In the genomic region with DNA sequence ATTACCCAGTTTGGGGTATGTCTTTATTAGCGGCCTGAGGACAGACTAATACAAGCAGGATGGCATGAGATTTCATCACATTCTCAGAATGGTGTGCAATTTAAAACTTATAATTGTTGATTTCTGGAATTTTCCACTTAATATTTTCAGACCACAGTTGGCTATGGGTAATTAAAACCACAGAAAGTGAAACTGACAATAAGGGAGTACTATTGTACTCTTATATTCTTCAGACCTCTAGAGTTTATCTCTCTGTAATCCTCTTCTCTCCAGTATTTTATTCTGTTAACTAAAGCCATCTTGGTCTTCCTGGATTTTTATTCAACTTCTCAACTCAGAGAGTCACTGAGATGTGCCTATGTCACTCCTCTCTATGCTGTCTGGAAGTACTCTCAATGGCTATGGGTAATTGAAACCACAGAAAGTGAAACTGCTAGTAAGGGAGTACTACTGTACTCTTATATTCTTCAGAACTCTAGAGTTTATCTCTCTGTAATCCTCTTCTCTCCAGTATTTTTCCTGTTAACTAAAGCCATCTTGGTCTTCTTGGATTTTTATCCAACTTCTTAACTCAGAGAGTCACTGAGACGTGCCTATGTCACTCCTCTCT, we compare ENCODE assay signal across 12 cellular contexts.
DNase-seq lines count a peak whose midpoint lies in the region; ATAC-seq and TF ChIP-seq lines count a peak whose summit lies in the region.
"Had no signal": no experiment of that assay in that cellular context is flagged by ENCODE, and none has a peak within 500 bp of the region (broad histone marks: within the 10 kb centered on the region; RNA-seq: fewer than 3 reads in every experiment).

No MANE protein-coding gene starts in this region.

- ATAC-seq in GM18909 (IDR thresholded peaks at IDR 0.05; ENCODE audit: poor library complexity, unreplicated experiment) (peak; percentile 98), HG03432 (IDR thresholded peaks at IDR 0.05; ENCODE audit: unreplicated experiment) (peak; percentile 99)

- DNase-seq in HFFc6 (no peak), kidney tubule cell (ENCODE audit: low spot score) (peak; percentile 3), GM10266 (ENCODE audit: extremely low spot score) (no peak), NCI-H1105 treated with DMSO at 0.1 percent for 48 hours (lab: John Stamatoyannopoulos, UW) (no peak), nephron progenitor cell (no peak), NCI-H1092 (lab: John Stamatoyannopoulos, UW) (no peak)
- DNase-seq: activated CD4-positive, CD25-positive, alpha-beta regulatory T cell; activated gamma-delta T cell; NCI-H2081 had no signal

- no peaks in the 10 kb centered on the region; the same call in 1 of the 2 replicates for H3K27me3 Mint-ChIP-seq in HFFc6 (ENCODE audit: insufficient read depth)
- H3K27me3 Mint-ChIP-seq in nephron progenitor cell (ENCODE audit: low read depth, poor library complexity), result peaks cover 14% of the 10 kb centered on the region
- H3K27me3 Mint-ChIP-seq: central memory CD8-positive, alpha-beta T cell had no signal

- H3K27ac Mint-ChIP-seq in HFFc6 (no peak overlapping the region), nephron progenitor cell (no peak overlapping the region)

- peaks cover under 1% of the 10 kb centered on the region; the same call in 1 of the 2 replicates for H3K9me3 Mint-ChIP-seq in HFFc6
- H3K9me3 Mint-ChIP-seq in nephron progenitor cell, result no peaks in the 10 kb centered on the region

- H3K36me3 Mint-ChIP-seq in HFFc6 (ENCODE audit: low read depth) (no peaks in the 10 kb centered on the region), nephron progenitor cell (ENCODE audit: low read depth) (no peaks in the 10 kb centered on the region)

- TF ChIP-seq CTCF in HFFc6 (IDR thresholded peaks at IDR 0.05) (no peak), GM10266 (IDR thresholded peaks at IDR 0.05; ENCODE audit: control insufficient read depth, insufficient read depth, low read depth, missing control alignments) (no peak), nephron progenitor cell (IDR thresholded peaks at IDR 0.05) (no peak)

- H3K4me1 Mint-ChIP-seq in HFFc6 (ENCODE audit: low read depth) (no peaks in the 10 kb centered on the region), nephron progenitor cell (no peaks in the 10 kb centered on the region)
- H3K4me1 Mint-ChIP-seq: central memory CD8-positive, alpha-beta T cell had no signal

- peak overlapping the region; percentile 18; the same call in 1 of the 2 replicates for H3K4me3 Mint-ChIP-seq in HFFc6
- H3K4me3 Mint-ChIP-seq in nephron progenitor cell, result no peak overlapping the region
- H3K4me3 Mint-ChIP-seq: central memory CD8-positive, alpha-beta T cell had no signal
